Comparison of ENCODE assay signal across 12 cellular contexts in the genomic region with DNA sequence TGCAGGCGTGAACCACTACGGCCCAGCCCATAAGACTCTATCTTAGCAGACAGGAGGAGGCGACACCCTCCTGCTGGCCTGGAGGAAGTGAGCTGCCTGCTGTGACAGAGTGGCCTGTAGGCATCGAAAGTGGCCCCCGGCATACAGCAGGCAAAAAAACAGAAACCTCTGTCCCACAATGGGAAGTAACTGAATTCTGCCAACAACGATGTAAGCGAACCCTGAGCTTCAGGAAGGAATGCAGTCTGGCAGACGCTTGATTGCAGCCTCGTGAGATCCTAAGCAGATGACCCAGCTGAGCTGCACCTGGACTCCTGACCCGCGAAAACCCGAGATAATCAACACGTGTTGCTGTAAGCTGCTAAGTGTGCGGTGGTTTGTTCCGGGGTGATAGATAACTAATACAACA. TPM values are rescaled to one million over a fixed set of nuclear protein-coding genes. Genes with fewer than 3 reads are reported as not detected.
DNase-seq lines count a peak whose midpoint lies in the region; ATAC-seq and TF ChIP-seq lines count a peak whose summit lies in the region.
"Had no signal": no experiment of that assay in that cellular context is flagged by ENCODE, and none has a peak within 500 bp of the region (broad histone marks: within the 10 kb centered on the region; RNA-seq: fewer than 3 reads in every experiment).

No MANE protein-coding gene starts in this region.

- intact Hi-C loops in left ventricle myocardium inferior (cut with micrococcal nuclease), result no loop called here
- intact Hi-C loops in MCF 10A (cut with micrococcal nuclease), result no loop called here

- H3K9me3 ChIP-seq in BLaER1 treated with 17β-estradiol and CSF1 and Interleukin-3, amounts not matched to agents 10 nM and 100 nM (replicated peaks in 1 of 11), result peaks cover 0 to under 1% (median 0%) of the 10 kb centered on the region in 11 experiments; a peak in 3 of 22 replicates
- H3K9me3 ChIP-seq in left ventricle myocardium inferior (replicated peaks), result no peaks in the 10 kb centered on the region

- no peaks in the 10 kb centered on the region for H3K36me3 Mint-ChIP-seq in MCF 10A (ENCODE audit: insufficient read depth, unreplicated experiment)

- BruUV-seq in MCF 10A (replicated peaks; lab: Mats Ljungman, UMichigan), result no TSS peak

- CTCF ChIA-PET in MCF 10A (lab: Yijun Ruan, JAX), result interaction anchor here (0.6 to 1.2 kb wide), 3 partner anchors 14 to 20 kb away, joined by 3 to 4 read pairs (median 3); no protein-coding TSS in a partner anchor

- peak overlapping the region in 9 of 11 experiments; percentile 21 to 58 (median 41); a peak in 14 of 22 replicates for H3K27ac ChIP-seq in BLaER1 treated with 17β-estradiol and CSF1 and Interleukin-3, amounts not matched to agents 10 nM and 100 nM
- H3K27ac ChIP-seq in left ventricle myocardium inferior (replicated peaks), result no peak overlapping the region
- H3K27ac ChIP-seq: coronary artery had no signal

- no peak overlapping the region for H3K4me3 ChIP-seq in BLaER1 treated with 17β-estradiol and CSF1 and Interleukin-3, amounts not matched to agents 10 nM and 100 nM
- no peak overlapping the region for H3K4me3 ChIP-seq in left ventricle myocardium inferior
- H3K4me3 ChIP-seq: coronary artery had no signal

- no peaks in the 10 kb centered on the region for H4K20me1 ChIP-seq in BLaER1 treated with 17β-estradiol and CSF1 and Interleukin-3, amounts not matched to agents 10 nM and 100 nM

- no peak overlapping the region for H3K27ac Mint-ChIP-seq in MCF 10A (ENCODE audit: low read depth, unreplicated experiment)
- H3K27ac Mint-ChIP-seq: activated T-cell treated with anti-CD3 and anti-CD28 coated beads, Interleukin-2, amount 50 U/mL, for 24 hours; T-helper 17 cell had no signal

- ATAC-seq in GM21423 (IDR thresholded peaks at IDR 0.05; ENCODE audit: unreplicated experiment) (peak; percentile 62), HG03565 (IDR thresholded peaks at IDR 0.05; ENCODE audit: unreplicated experiment) (no peak)

- no peak overlapping the region for H3K4me3 Mint-ChIP-seq in MCF 10A (ENCODE audit: unreplicated experiment)
- H3K4me3 Mint-ChIP-seq: activated T-cell treated with anti-CD3 and anti-CD28 coated beads, Interleukin-2, amount 50 U/mL, for 24 hours; T-helper 17 cell had no signal

- no peak for TF ChIP-seq CTCF in left ventricle myocardium inferior (IDR thresholded peaks at IDR 0.05; ENCODE audit: borderline replicate concordance)
- TF ChIP-seq CTCF in MCF 10A (IDR thresholded peaks at IDR 0.05; ENCODE audit: unreplicated experiment), result no peak

- H3K36me3 ChIP-seq in BLaER1 treated with 17β-estradiol and CSF1 and Interleukin-3, amounts not matched to agents 10 nM and 100 nM, result no peaks in the 10 kb centered on the region
- no peaks in the 10 kb centered on the region for H3K36me3 ChIP-seq in left ventricle myocardium inferior

- POLR2A ChIA-PET in MCF 10A (lab: Yijun Ruan, JAX), result interaction anchor here (0.7 kb wide), 1 partner anchor 12 kb away, joined by 3 read pairs; no protein-coding TSS in a partner anchor

- H3K4me1 ChIP-seq in BLaER1 treated with 17β-estradiol and CSF1 and Interleukin-3, amounts not matched to agents 10 nM and 100 nM, result peaks cover 46 to 54% (median 52%) of the 10 kb centered on the region in 10 experiments
- H3K4me1 ChIP-seq in left ventricle myocardium inferior, result no peaks in the 10 kb centered on the region

- no peak overlapping the region; a peak in 1 of 22 replicates for H3K9ac ChIP-seq in BLaER1 treated with 17β-estradiol and CSF1 and Interleukin-3, amounts not matched to agents 10 nM and 100 nM

- H3K4me2 ChIP-seq in BLaER1 treated with 17β-estradiol and CSF1 and Interleukin-3, amounts not matched to agents 10 nM and 100 nM, result peak overlapping the region; percentile 47 to 87 (median 75)

- no peaks in the 10 kb centered on the region for H3K9me3 Mint-ChIP-seq in MCF 10A (ENCODE audit: unreplicated experiment)
- H3K9me3 Mint-ChIP-seq: activated T-cell treated with anti-CD3 and anti-CD28 coated beads, Interleukin-2, amount 50 U/mL, for 24 hours had no signal

- H3K27me3 ChIP-seq in BLaER1 treated with 17β-estradiol and CSF1 and Interleukin-3, amounts not matched to agents 10 nM and 100 nM, result no peaks in the 10 kb centered on the region
- no peaks in the 10 kb centered on the region for H3K27me3 ChIP-seq in left ventricle myocardium inferior (ENCODE audit: low read depth)

- no peaks in the 10 kb centered on the region for H3K4me1 Mint-ChIP-seq in MCF 10A (ENCODE audit: insufficient read depth, unreplicated experiment)

- DNase-seq in NOMO-1 treated with dmso at 0.1 percent for 144 hours (lab: John Stamatoyannopoulos, UW; ENCODE audit: unreplicated experiment) (peak; percentile 56), left ventricle myocardium inferior (peak; percentile 32), MCF 10A (ENCODE audit: unreplicated experiment) (no peak), SW480 (ENCODE audit: low spot score) (no peak)
- no peak for DNase-seq in activated effector memory CD4-positive, alpha-beta T cell treated with anti-CD3 and anti-CD28 coated beads, Interleukin-2, amount 50 U/mL, for 16 hours
- DNase-seq: activated T-cell treated with anti-CD3 and anti-CD28 coated beads, Interleukin-2, amount 50 U/mL, for 24 hours; NCI-H1694 treated with DMSO at 0.1 percent for 48 hours; T-helper 17 cell had no signal

- peaks cover 13% of the 10 kb centered on the region for H3K27me3 Mint-ChIP-seq in MCF 10A (ENCODE audit: insufficient read depth, unreplicated experiment)

RNA-seq across cellular contexts. Expression of a gene that starts 13.6 kb away (rescaled TPM):
- 3.8 TPM for total RNA-seq in left ventricle myocardium inferior
- not detected in 2 replicates for total RNA-seq in MCF 10A (2022)
- total RNA-seq: T-helper 17 cell had no signal

Comparison
In these comparisons a context has a peak if more than half of its experiments do, and no peak if none do; other contexts are left out.
1. DNase-seq: peak in NOMO-1 treated with dmso at 0.1 percent for 144 hours (single experiment) and left ventricle myocardium inferior (single experiment); none in MCF 10A (single experiment), SW480 (single experiment) and activated effector memory CD4-positive, alpha-beta T cell treated with anti-CD3 and anti-CD28 coated beads, Interleukin-2, amount 50 U/mL, for 16 hours (single experiment).